11 cellular contexts compared by ENCODE assay signal in genomic region chr4:67122029-67122428, GRCh38.
DNase-seq lines count a peak whose midpoint lies in the region; ATAC-seq and TF ChIP-seq lines count a peak whose summit lies in the region.
"Had no signal": no experiment of that assay in that cellular context is flagged by ENCODE, and none has a peak within 500 bp of the region (broad histone marks: within the 10 kb centered on the region; RNA-seq: fewer than 3 reads in every experiment).

No MANE protein-coding gene starts in this region.

- H3K36me3 ChIP-seq in HAP-1 (replicated peaks) (no peaks in the 10 kb centered on the region), RWPE2 (ENCODE audit: low read depth) (no peaks in the 10 kb centered on the region), lower lobe of right lung (no peaks in the 10 kb centered on the region)

- no peaks in the 10 kb centered on the region for H3K4me1 Mint-ChIP-seq in activated T-cell treated with anti-CD3 and anti-CD28 coated beads, Interleukin-2, amount 50 U/mL, for 4 hours (ENCODE audit: low read depth)
- H3K4me1 Mint-ChIP-seq: stimulated activated effector memory CD8-positive, alpha-beta T cell treated with anti-CD3 and anti-CD28 coated beads, Interleukin-12 subunit alpha, Interleukin-12 subunit beta, amount 100 ng/mL, for 72 hours had no signal

- H3K4me1 ChIP-seq in HAP-1 (peaks cover 10% of the 10 kb centered on the region), RWPE2 (ENCODE audit: insufficient read depth, poor library complexity, severe bottlenecking) (no peaks in the 10 kb centered on the region), lower lobe of right lung (no peaks in the 10 kb centered on the region)

- H3K27me3 Mint-ChIP-seq in activated T-cell treated with anti-CD3 and anti-CD28 coated beads, Interleukin-2, amount 50 U/mL, for 4 hours (ENCODE audit: low read depth) = no peaks in the 10 kb centered on the region

- DNase-seq in Caki2 (ENCODE audit: low read depth) (peak; percentile 12), HAP-1 (ENCODE audit: low spot score in 2 of 2) (peak; percentile 35 to 52), RWPE2 (ENCODE audit: low spot score) (no peak), glomerular visceral epithelial cell (ENCODE audit: extremely low spot score) (peak; percentile 27), lower lobe of right lung (no peak), activated gamma-delta T cell (lab: John Stamatoyannopoulos, UW) (no peak)
- DNase-seq in activated T-cell treated with anti-CD3 and anti-CD28 coated beads, Interleukin-2, amount 50 U/mL, for 4 hours = no peak
- no peak for DNase-seq in activated naive CD4-positive, alpha-beta T cell treated with anti-CD3 and anti-CD28 coated beads, Interleukin-2, amount 50 U/mL, for 72 hours (ENCODE audit: low spot score in 2 of 2)
- DNase-seq: activated CD4-positive, CD25-positive, alpha-beta regulatory T cell treated with anti-CD3 and anti-CD28 coated beads, Interleukin-2, amount 50 U/mL, for 72 hours had no signal

- no peaks in the 10 kb centered on the region for H3K36me3 Mint-ChIP-seq in activated T-cell treated with anti-CD3 and anti-CD28 coated beads, Interleukin-2, amount 50 U/mL, for 4 hours (ENCODE audit: insufficient read depth)
- H3K36me3 Mint-ChIP-seq in activated naive CD4-positive, alpha-beta T cell treated with anti-CD3 and anti-CD28 coated beads, Interleukin-2, amount 50 U/mL, for 72 hours = no peaks in the 10 kb centered on the region
- H3K36me3 Mint-ChIP-seq: stimulated activated effector memory CD8-positive, alpha-beta T cell treated with anti-CD3 and anti-CD28 coated beads, Interleukin-12 subunit alpha, Interleukin-12 subunit beta, amount 100 ng/mL, for 72 hours had no signal

- H3K9me3 Mint-ChIP-seq in activated T-cell treated with anti-CD3 and anti-CD28 coated beads, Interleukin-2, amount 50 U/mL, for 4 hours = peaks cover 3% of the 10 kb centered on the region
- peaks cover 0 to 6% of the 10 kb centered on the region in 2 donors for H3K9me3 Mint-ChIP-seq in activated naive CD4-positive, alpha-beta T cell treated with anti-CD3 and anti-CD28 coated beads, Interleukin-2, amount 50 U/mL, for 72 hours

- ATAC-seq in RWPE2 (ENCODE audit: low read depth) (no peak), lower lobe of right lung (no peak)
- ATAC-seq in activated T-cell treated with anti-CD3 and anti-CD28 coated beads, Interleukin-2, amount 50 U/mL, for 4 hours = no peak
- no peak for ATAC-seq in activated naive CD4-positive, alpha-beta T cell treated with anti-CD3 and anti-CD28 coated beads, Interleukin-2, amount 50 U/mL, for 72 hours
- ATAC-seq: sciatic nerve; stimulated activated effector memory CD8-positive, alpha-beta T cell treated with anti-CD3 and anti-CD28 coated beads, Interleukin-12 subunit alpha, Interleukin-12 subunit beta, amount 100 ng/mL, for 72 hours had no signal

- H3K27ac Mint-ChIP-seq in activated naive CD4-positive, alpha-beta T cell treated with anti-CD3 and anti-CD28 coated beads, Interleukin-2, amount 50 U/mL, for 72 hours = no peak overlapping the region
- H3K27ac Mint-ChIP-seq: stimulated activated effector memory CD8-positive, alpha-beta T cell treated with anti-CD3 and anti-CD28 coated beads, Interleukin-12 subunit alpha, Interleukin-12 subunit beta, amount 100 ng/mL, for 72 hours had no signal

- intact Hi-C loops in lower lobe of right lung (cut with DNase I) = no loop called here

- H3K27ac ChIP-seq in RWPE2 (ENCODE audit: poor library complexity, severe bottlenecking) (no peak overlapping the region), lower lobe of right lung (no peak overlapping the region)

- peak; percentile 31 for TF ChIP-seq CTCF in RWPE2 (IDR thresholded peaks at IDR 0.05; ENCODE audit: poor library complexity, severe bottlenecking)
- no peak for TF ChIP-seq CTCF in lower lobe of right lung (IDR thresholded peaks at IDR 0.05)

- H3K4me3 ChIP-seq in HAP-1 (no peak overlapping the region), RWPE2 (ENCODE audit: severe bottlenecking) (no peak overlapping the region), lower lobe of right lung (no peak overlapping the region)

- H3K9me3 ChIP-seq in HAP-1 (no peaks in the 10 kb centered on the region), RWPE2 (ENCODE audit: severe bottlenecking) (no peaks in the 10 kb centered on the region), lower lobe of right lung (no peaks in the 10 kb centered on the region)

- no peaks in the 10 kb centered on the region for H3K27me3 ChIP-seq in HAP-1 (ENCODE audit: low read depth)
- H3K27me3 ChIP-seq in RWPE2 (ENCODE audit: insufficient read depth, poor library complexity, severe bottlenecking) = peaks cover 3% of the 10 kb centered on the region
- no peaks in the 10 kb centered on the region for H3K27me3 ChIP-seq in lower lobe of right lung (ENCODE audit: low read depth)

- in situ Hi-C loops in Caki2 (cut with HindIII; ENCODE audit: low pct_unique_long_range_greater_than_20kb, low sequenced_read_pairs) (no loop called here), HAP-1 (cut with MboI; ENCODE audit: low sequenced_read_pairs) (no loop called here)

- no peak overlapping the region for H3K4me3 Mint-ChIP-seq in activated T-cell treated with anti-CD3 and anti-CD28 coated beads, Interleukin-2, amount 50 U/mL, for 4 hours
- H3K4me3 Mint-ChIP-seq: stimulated activated effector memory CD8-positive, alpha-beta T cell treated with anti-CD3 and anti-CD28 coated beads, Interleukin-12 subunit alpha, Interleukin-12 subunit beta, amount 100 ng/mL, for 72 hours had no signal

Comparison
In these comparisons a context has a peak if more than half of its experiments do, and no peak if none do; other contexts are left out.
1. DNase-seq: peak in Caki2 (single experiment), HAP-1 (2 of 2) and glomerular visceral epithelial cell (single experiment); none in RWPE2 (single experiment), activated T-cell treated with anti-CD3 and anti-CD28 coated beads, Interleukin-2, amount 50 U/mL, for 4 hours (single experiment), lower lobe of right lung (single experiment), activated gamma-delta T cell (single experiment) and activated naive CD4-positive, alpha-beta T cell treated with anti-CD3 and anti-CD28 coated beads, Interleukin-2, amount 50 U/mL, for 72 hours (0 of 2).